ENCODE assay signal across 9 cellular contexts in genomic region chr18:76495435-76496199, GRCh38. TPM values are rescaled to one million over a fixed set of nuclear protein-coding genes. Genes with fewer than 3 reads are reported as not detected.
A peak's percentile ranks its signal among the peaks of the same experiment; 100 is the strongest.
DNase-seq lines count a peak whose midpoint lies in the region; FAIRE-seq and TF ChIP-seq lines count a peak whose summit lies in the region.
"Had no signal": no experiment of that assay in that cellular context is flagged by ENCODE, and none has a peak within 500 bp of the region (broad histone marks: within the 10 kb centered on the region; RNA-seq: fewer than 3 reads in every experiment).

No MANE protein-coding gene starts in this region.

- POLR2A ChIA-PET in AG04450 (lab: Yijun Ruan, JAX) = no interaction called here

- no peak for DNase-seq in AG04450 (ENCODE audit: low read depth, low spot score)
- no peak for DNase-seq in GM18507 (ENCODE audit: extremely low spot score, insufficient read length, low read depth)
- peak; percentile 73 for DNase-seq in NCI-H146 (lab: John Stamatoyannopoulos, UW)
- DNase-seq in activated naive CD4-positive, alpha-beta T cell treated with anti-CD3 and anti-CD28 coated beads, Interleukin-2, amount 50 U/mL, for 16 hours = peak; percentile 24
- no peak for DNase-seq in left ventricle myocardium inferior
- no peak for DNase-seq in prostate gland (ENCODE audit: low spot score)
- DNase-seq in NCI-H187 treated with DMSO at 0.1 percent for 48 hours (lab: John Stamatoyannopoulos, UW) = no peak
- DNase-seq in cerebellar nuclear complex (lab: John Stamatoyannopoulos, UW) = no peak

- WGBS in prostate gland = 0% methylated on average over 42 of the region's 44 CpGs

- H3K9me3 ChIP-seq in AG04450 (ENCODE audit: control insufficient read depth, insufficient read depth, low read length) (no peaks in the 10 kb centered on the region; the same call in 1 of the 2 replicates), left ventricle myocardium inferior (replicated peaks) (no peaks in the 10 kb centered on the region), prostate gland (no peaks in the 10 kb centered on the region)

- no peaks in the 10 kb centered on the region for H3K36me3 ChIP-seq in left ventricle myocardium inferior
- no peaks in the 10 kb centered on the region for H3K36me3 ChIP-seq in prostate gland

- H3K4me1 ChIP-seq in left ventricle myocardium inferior = peaks cover 44% of the 10 kb centered on the region
- H3K4me1 ChIP-seq in prostate gland (replicated peaks) = no peaks in the 10 kb centered on the region

- no peaks in the 10 kb centered on the region for H3K27me3 ChIP-seq in AG04450 (ENCODE audit: control insufficient read depth, insufficient read depth, low read length)
- H3K27me3 ChIP-seq in left ventricle myocardium inferior (ENCODE audit: low read depth) = no peaks in the 10 kb centered on the region
- H3K27me3 ChIP-seq in prostate gland (replicated peaks; ENCODE audit: insufficient read depth) = no peaks in the 10 kb centered on the region

- intact Hi-C loops in left ventricle myocardium inferior (cut with micrococcal nuclease) = no loop called here
- intact Hi-C loops in prostate gland (cut with DNase I) = loop anchor here (2.0 to 10.0 kb wide), 3 partner anchors 23 to 189 kb away; no protein-coding TSS in a partner anchor

- CTCF ChIA-PET in AG04450 (lab: Charles Lee) = interaction anchor here (1.3 kb wide), 1 partner anchor 98 kb away, joined by 8 read pairs; no protein-coding TSS in a partner anchor

- peak; percentile 41 for TF ChIP-seq POLR2A in prostate gland (IDR thresholded peaks at IDR 0.05)

- no peak for TF ChIP-seq CTCF in AG04450 (IDR thresholded peaks at IDR 0.05; ENCODE audit: low read depth, low read length)
- no peak for TF ChIP-seq CTCF in left ventricle myocardium inferior (IDR thresholded peaks at IDR 0.05; ENCODE audit: borderline replicate concordance)
- no peak for TF ChIP-seq CTCF in prostate gland (IDR thresholded peaks at IDR 0.05)

- H3K27ac ChIP-seq in AG04450 (ENCODE audit: low read depth, low read length) (peak overlapping the region; percentile 57), left ventricle myocardium inferior (replicated peaks) (peak overlapping the region; percentile 80), prostate gland (peak overlapping the region; percentile 72 to 81)

- peak overlapping the region; percentile 84 for H3K4me3 ChIP-seq in AG04450 (ENCODE audit: low read depth, low read length)
- peak overlapping the region; percentile 87 for H3K4me3 ChIP-seq in left ventricle myocardium inferior
- peak overlapping the region; percentile 69 to 86 for H3K4me3 ChIP-seq in prostate gland

- FAIRE-seq in GM18507 (lab: Jason Lieb, UNC) = peak; percentile 77
- FAIRE-seq: islet of Langerhans had no signal

RNA-seq across cellular contexts. Expression of gene ZNF516, which starts 0.6 kb away (rescaled TPM):
- polyA plus RNA-seq in AG04450 (2011; rRNA removed) = 15.0 and 15.5 TPM in 2 replicates
- 46.5 and 50.4 TPM in 2 replicates for polyA minus RNA-seq in AG04450 (2011; rRNA and poly(A)+ RNA removed)
- total RNA-seq in left ventricle myocardium inferior = 11.5 TPM
- total RNA-seq in prostate gland = 100 to 1,000 TPM in 1 of 2 donors, 10 to 100 TPM in 1; 25.0 to 158 TPM

Comparison
In these comparisons a context has a peak if more than half of its experiments do, and no peak if none do; other contexts are left out.
1. DNase-seq: peak in NCI-H146 (single experiment) and activated naive CD4-positive, alpha-beta T cell treated with anti-CD3 and anti-CD28 coated beads, Interleukin-2, amount 50 U/mL, for 16 hours (single experiment); none in AG04450 (single experiment), GM18507 (single experiment), left ventricle myocardium inferior (single experiment), prostate gland (single experiment), NCI-H187 treated with DMSO at 0.1 percent for 48 hours (single experiment) and cerebellar nuclear complex (0 of 2).
2. Peak in every context shown above with its lines, with median percentiles within 50 percentile points of each other: H3K27ac ChIP-seq and H3K4me3 ChIP-seq.